In genomic region chr14:24312736-24313507, GRCh38 we compare ENCODE assay signal across 10 cellular contexts. TPM values are rescaled to one million over a fixed set of nuclear protein-coding genes. Genes with fewer than 3 reads are reported as not detected.
DNase-seq lines count a peak whose midpoint lies in the region; TF ChIP-seq lines count a peak whose summit lies in the region.
"Had no signal": no experiment of that assay in that cellular context is flagged by ENCODE, and none has a peak within 500 bp of the region (broad histone marks: within the 10 kb centered on the region; RNA-seq: fewer than 3 reads in every experiment).

No MANE protein-coding gene starts in this region.

- no peaks in the 10 kb centered on the region for H3K23me2 ChIP-seq in H9 (ENCODE audit: insufficient read length, low read depth, low read length, poor library complexity, severe bottlenecking)

- no peaks in the 10 kb centered on the region for H3K9me3 ChIP-seq in H9 (ENCODE audit: control insufficient read depth, low read depth, low read length)

- no peak overlapping the region for H2BK15ac ChIP-seq in H9 (ENCODE audit: low read depth, low read length)

- H3K9me3 Mint-ChIP-seq in nephron progenitor cell, result no peaks in the 10 kb centered on the region
- no peaks in the 10 kb centered on the region for H3K9me3 Mint-ChIP-seq in H9

- no peak overlapping the region for H3K4me3 ChIP-seq in choroid plexus epithelial cell (ENCODE audit: low read depth, low read length)

- no peaks in the 10 kb centered on the region for H3K27me3 ChIP-seq in H9 (ENCODE audit: insufficient read depth, low read length)

- no peak overlapping the region for H3K4me3 Mint-ChIP-seq in nephron progenitor cell
- no peak overlapping the region for H3K4me3 Mint-ChIP-seq in H9

- H3K36me3 Mint-ChIP-seq in nephron progenitor cell (ENCODE audit: low read depth), result peaks cover 12% of the 10 kb centered on the region
- H3K36me3 Mint-ChIP-seq in H9 (ENCODE audit: insufficient read depth in 1 of 3, low read depth in 3 of 3), result peaks cover 3 to 25% (median 11%) of the 10 kb centered on the region in 3 experiments; a peak in 6 of 7 replicates

- H3K18ac ChIP-seq in H9 (ENCODE audit: insufficient read length, low read depth, low read length), result no peak overlapping the region

- H3K79me1 ChIP-seq in H9 (ENCODE audit: insufficient read depth, low read depth, low read length, poor library complexity, severe bottlenecking), result no peaks in the 10 kb centered on the region

- no peak overlapping the region for H3K4me2 ChIP-seq in H9 (ENCODE audit: insufficient read depth, insufficient read length, low read length)

- H2AK5ac ChIP-seq in H9 (ENCODE audit: insufficient read length, low read length), result no peak overlapping the region

- no peak overlapping the region for H3K14ac ChIP-seq in H9 (ENCODE audit: insufficient read depth, low read length)

- TF ChIP-seq CTCF in choroid plexus epithelial cell (conservative IDR thresholded peaks at IDR 0.05; ENCODE audit: low read depth, low read length) (no peak), nephron progenitor cell (IDR thresholded peaks at IDR 0.05) (no peak), H9 (conservative IDR thresholded peaks at IDR 0.05) (no peak)

- H3K27ac Mint-ChIP-seq in nephron progenitor cell, result peak overlapping the region; percentile 24
- no peak overlapping the region for H3K27ac Mint-ChIP-seq in H9

- H3K4me1 ChIP-seq in H9 (ENCODE audit: insufficient read depth, low read length), result no peaks in the 10 kb centered on the region

- no peak overlapping the region for H4K8ac ChIP-seq in H9 (replicated peaks; ENCODE audit: insufficient read length, low read depth, low read length)

- H2BK5ac ChIP-seq in H9 (ENCODE audit: insufficient read length, low read length), result no peak overlapping the region

- no peak overlapping the region for H2AFZ ChIP-seq in H9 (ENCODE audit: low read length)

- H2BK12ac ChIP-seq in H9 (ENCODE audit: insufficient read length, low read depth, low read length), result no peak overlapping the region

- no CpG with 5 or more reads among the region's 9 CpGs for WGBS in H9 (ENCODE audit: extremely low coverage, insufficient read length, low lambda C conversion rate)

- no peak overlapping the region for H2BK20ac ChIP-seq in H9 (ENCODE audit: low read depth, low read length, poor library complexity, severe bottlenecking)

- H3K4me1 Mint-ChIP-seq in nephron progenitor cell (peaks cover 15% of the 10 kb centered on the region), H9 (peaks cover 3% of the 10 kb centered on the region in 2 experiments; a peak in 3 of 4 replicates)

- H4K20me1 ChIP-seq in H9 (ENCODE audit: control insufficient read depth, insufficient read depth, insufficient read length), result no peaks in the 10 kb centered on the region

- no peak overlapping the region for H3K56ac ChIP-seq in H9 (ENCODE audit: insufficient read length, low read depth, low read length)

- DNase-seq in Daoy (ENCODE audit: low read depth) (peak; percentile 32), NOMO-1 treated with dmso at 0.1 percent for 144 hours (lab: John Stamatoyannopoulos, UW; ENCODE audit: unreplicated experiment) (peak; percentile 82), choroid plexus epithelial cell (ENCODE audit: low read depth) (peak; percentile 53), nephron progenitor cell (no peak), DMS 273 treated with DMSO at 0.1 percent for 48 hours (lab: John Stamatoyannopoulos, UW) (no peak), H9 (no peak), NCI-H345 (lab: John Stamatoyannopoulos, UW) (no peak), NCI-H82 treated with DMSO at 0.1 percent for 48 hours (lab: John Stamatoyannopoulos, UW; ENCODE audit: unreplicated experiment) (no peak)
- DNase-seq: stimulated activated CD4-positive, alpha-beta T cell treated with anti-CD3 and anti-CD28 coated beads, Interleukin-12 subunit alpha, Interleukin-12 subunit beta, amount 100 ng/mL, for 4 hours had no signal

- H3K4ac ChIP-seq in H9 (ENCODE audit: low read depth, low read length), result no peak overlapping the region

- H3K79me2 ChIP-seq in H9 (ENCODE audit: insufficient read depth, low read length), result no peaks in the 10 kb centered on the region

- H3K9ac ChIP-seq in H9 (ENCODE audit: extremely low read depth, insufficient read length, low read length), result no peak overlapping the region

- no peak overlapping the region for H3K27ac ChIP-seq in H9 (ENCODE audit: insufficient read length, low read depth, low read length)
- H3K27ac ChIP-seq: epithelial cell of prostate had no signal

- no peak overlapping the region for H4K5ac ChIP-seq in H9 (ENCODE audit: insufficient read length, low read depth, low read length)

- H3T11ph ChIP-seq in H9 (ENCODE audit: low read length), result no peak overlapping the region

- no peak overlapping the region for H3K23ac ChIP-seq in H9 (ENCODE audit: insufficient read length, low read depth, low read length)

- H3K27me3 Mint-ChIP-seq in nephron progenitor cell (ENCODE audit: low read depth, poor library complexity) (peaks cover 19% of the 10 kb centered on the region), H9 (ENCODE audit: low read depth) (peaks cover 20% of the 10 kb centered on the region)

- H2BK120ac ChIP-seq in H9 (ENCODE audit: low read depth, low read length, poor library complexity, severe bottlenecking), result no peak overlapping the region

- no peak overlapping the region for H4K91ac ChIP-seq in H9 (ENCODE audit: insufficient read length, low read depth, low read length)

RNA-seq across cellular contexts. Expression of gene LTB4R, which starts 1.6 kb away (rescaled TPM):
- total RNA-seq in Daoy (2014; rRNA removed; shearing (Covaris generic)), result 2.5 and 6.3 TPM in 2 replicates
- total RNA-seq in H9 (2021), result 8.9 and 9.2 TPM in 2 replicates

RNA-seq across cellular contexts. Expression of gene LTB4R2, which starts 3.0 kb away (rescaled TPM):
- 6.9 and 16.7 TPM in 2 replicates for total RNA-seq in Daoy (2014; rRNA removed; shearing (Covaris generic))
- total RNA-seq in H9 (2021), result 13.0 and 13.4 TPM in 2 replicates

RNA-seq across cellular contexts. Expression of gene CIDEB, which starts 5.1 kb away (rescaled TPM):
- 0.06 TPM in 1 of 2 replicates, not detected in the other for total RNA-seq in Daoy (2014; rRNA removed; shearing (Covaris generic))
- total RNA-seq in H9 (2021), result not detected in 2 replicates

RNA-seq across cellular contexts. Expression of gene NOP9, which starts 13.3 kb away (rescaled TPM):
- total RNA-seq in Daoy (2014; rRNA removed; shearing (Covaris generic)), result 15.8 and 17.1 TPM in 2 replicates
- total RNA-seq in H9 (2021), result 34.7 and 35.0 TPM in 2 replicates

RNA-seq across cellular contexts. Expression of gene DHRS1, which starts 13.3 kb away (rescaled TPM):
- total RNA-seq in Daoy (2014; rRNA removed; shearing (Covaris generic)), result 1.7 and 4.9 TPM in 2 replicates
- 18.2 and 19.1 TPM in 2 replicates for total RNA-seq in H9 (2021)

Comparison
In these comparisons a context has a peak if more than half of its experiments do, and no peak if none do; other contexts are left out.
1. DNase-seq: peak in Daoy (single experiment), NOMO-1 treated with dmso at 0.1 percent for 144 hours (single experiment) and choroid plexus epithelial cell (single experiment); none in nephron progenitor cell (single experiment), DMS 273 treated with DMSO at 0.1 percent for 48 hours (single experiment), H9 (single experiment), NCI-H345 (single experiment) and NCI-H82 treated with DMSO at 0.1 percent for 48 hours (single experiment).